In the genomic region with DNA sequence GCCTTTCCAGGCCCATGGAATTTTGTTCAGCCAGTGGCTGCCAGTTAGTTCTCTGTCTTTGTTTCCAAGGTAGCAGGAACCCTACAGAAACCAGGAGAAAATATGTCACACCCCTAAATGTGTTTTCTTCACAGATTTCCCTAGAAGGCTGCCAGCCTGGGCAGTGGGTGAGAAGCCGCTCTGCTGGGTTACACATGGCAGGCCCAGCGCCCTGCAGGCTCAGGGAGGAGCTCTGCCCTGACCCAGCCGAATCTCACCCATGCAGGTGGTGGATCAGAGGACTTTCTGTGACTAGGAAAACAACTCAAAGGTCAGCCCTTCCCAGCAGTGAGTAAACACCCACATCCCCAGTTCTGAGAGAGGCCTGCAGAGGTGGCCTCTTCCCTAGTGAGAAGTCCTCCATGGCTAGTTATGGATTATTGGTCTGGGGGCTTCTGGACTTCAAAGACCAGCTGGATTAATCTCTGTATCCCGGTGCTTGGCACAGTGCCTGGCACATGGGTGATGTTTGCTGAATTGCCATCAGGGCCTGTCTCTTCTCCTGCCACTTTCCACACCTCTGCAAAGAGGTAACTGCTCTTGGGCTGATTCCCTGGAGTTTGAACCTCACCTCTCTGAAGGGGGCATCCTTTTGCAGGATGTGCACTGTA, we compare ENCODE assay signal across 1 cellular context.
A peak's percentile ranks its signal among the peaks of the same experiment; 100 is the strongest.
TF ChIP-seq lines count a peak whose summit lies in the region.

No MANE protein-coding gene starts in this region.

TF ChIP-seq in HepG2, 621 proteins besides CTCF, POLR2A, EP300 and RAD21 (continued from another document and continues in another):
- TF ChIP-seq ZNF792 (CRISPR knock-in tag; IDR thresholded peaks at IDR 0.05): peak; percentile 89
- TF ChIP-seq, protein P1, sequence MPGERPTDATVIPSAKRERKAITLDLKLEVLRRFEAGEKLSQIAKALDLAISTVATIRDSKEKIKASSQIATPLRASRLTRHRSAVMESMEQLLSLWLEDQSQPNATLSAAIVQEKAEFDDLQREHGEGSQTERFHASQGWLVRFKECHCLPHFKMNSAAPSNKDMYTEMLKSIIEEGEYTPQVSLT (CRISPR knock-in tag; IDR thresholded peaks at IDR 0.05; ENCODE audit: borderline replicate concordance, low read depth): no peak
- peak; percentile 68 to 78; a peak in 2 of 4 replicates for TF ChIP-seq NR2F1 (CRISPR knock-in tag; IDR thresholded peaks at IDR 0.05)
- TF ChIP-seq KMT2B (CRISPR knock-in tag; IDR thresholded peaks at IDR 0.05): peak; percentile 64
- no peak for TF ChIP-seq GPN1 (CRISPR knock-in tag; IDR thresholded peaks at IDR 0.05; ENCODE audit: borderline replicate concordance)
- peak; percentile 70 for TF ChIP-seq FOSL2 (CRISPR knock-in tag; IDR thresholded peaks at IDR 0.05)
- no peak for TF ChIP-seq ATM (IDR thresholded peaks at IDR 0.05; ENCODE audit: borderline replicate concordance)
- no peak for TF ChIP-seq SMARCC2 (IDR thresholded peaks at IDR 0.05)
- TF ChIP-seq, protein P2, sequence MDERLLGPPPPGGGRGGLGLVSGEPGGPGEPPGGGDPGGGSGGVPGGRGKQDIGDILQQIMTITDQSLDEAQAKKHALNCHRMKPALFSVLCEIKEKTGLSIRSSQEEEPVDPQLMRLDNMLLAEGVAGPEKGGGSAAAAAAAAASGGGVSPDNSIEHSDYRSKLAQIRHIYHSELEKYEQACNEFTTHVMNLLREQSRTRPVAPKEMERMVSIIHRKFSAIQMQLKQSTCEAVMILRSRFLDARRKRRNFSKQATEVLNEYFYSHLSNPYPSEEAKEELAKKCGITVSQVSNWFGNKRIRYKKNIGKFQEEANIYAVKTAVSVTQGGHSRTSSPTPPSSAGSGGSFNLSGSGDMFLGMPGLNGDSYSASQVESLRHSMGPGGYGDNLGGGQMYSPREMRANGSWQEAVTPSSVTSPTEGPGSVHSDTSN (CRISPR knock-in tag; IDR thresholded peaks at IDR 0.05): no peak
- peak; percentile 7; the same call in 1 of the 2 replicates for TF ChIP-seq ZNF264 (CRISPR knock-in tag; IDR thresholded peaks at IDR 0.05)
- peak; percentile 56; the same call in 1 of the 2 replicates for TF ChIP-seq GATAD1 (CRISPR knock-in tag; IDR thresholded peaks at IDR 0.05)
- TF ChIP-seq ZNF253 (CRISPR knock-in tag; IDR thresholded peaks at IDR 0.05; ENCODE audit: borderline replicate concordance): no peak
- peak; percentile 86; the same call in 1 of the 2 replicates for TF ChIP-seq ZNF563 (CRISPR knock-in tag; IDR thresholded peaks at IDR 0.05)
- no peak for TF ChIP-seq ZNF30 (CRISPR knock-in tag; IDR thresholded peaks at IDR 0.05)
- TF ChIP-seq SMAD3 (CRISPR knock-in tag; IDR thresholded peaks at IDR 0.05): peak; percentile 59; the same call in 1 of the 2 replicates
- TF ChIP-seq SRSF9 (IDR thresholded peaks at IDR 0.05; ENCODE audit: borderline replicate concordance, insufficient read depth, low read depth, low read length, poor library complexity, severe bottlenecking): no peak
- no peak for TF ChIP-seq KLF6 (CRISPR knock-in tag; IDR thresholded peaks at IDR 0.05)
- 0 out of 2 replicates have a peak, but pooled peaks have one; percentile 17 for TF ChIP-seq TP53 (CRISPR knock-in tag; conservative IDR thresholded peaks at IDR 0.05)
- TF ChIP-seq MBD4 (IDR thresholded peaks at IDR 0.05; ENCODE audit: borderline replicate concordance, low read length): no peak; the same call in 1 of the 2 replicates
- TF ChIP-seq JDP2 (CRISPR knock-in tag; IDR thresholded peaks at IDR 0.05; ENCODE audit: borderline replicate concordance): no peak
- peak; percentile 66 for TF ChIP-seq ZNF124 (CRISPR knock-in tag; IDR thresholded peaks at IDR 0.05)
- TF ChIP-seq ZNF546 (CRISPR knock-in tag; conservative IDR thresholded peaks at IDR 0.05): no peak
- TF ChIP-seq ZNF292 (CRISPR knock-in tag; IDR thresholded peaks at IDR 0.05; ENCODE audit: borderline replicate concordance, low read depth): peak; percentile 99
- TF ChIP-seq SRSF1 (optimal IDR thresholded peaks at IDR 0.05; ENCODE audit: low read depth, low read length): no peak
- no peak; the same call in 1 of the 2 replicates for TF ChIP-seq ZNF224 (CRISPR knock-in tag; IDR thresholded peaks at IDR 0.05)
- no peak for TF ChIP-seq ZNF24 (IDR thresholded peaks at IDR 0.05)
- TF ChIP-seq ISX (CRISPR knock-in tag; conservative IDR thresholded peaks at IDR 0.05): no peak
- no peak for TF ChIP-seq FOXM1 (CRISPR knock-in tag; IDR thresholded peaks at IDR 0.05)
- TF ChIP-seq CENPX (CRISPR knock-in tag; IDR thresholded peaks at IDR 0.05): no peak
- peak; percentile 20; the same call in 1 of the 2 replicates for TF ChIP-seq ZNF816 (CRISPR knock-in tag; IDR thresholded peaks at IDR 0.05; ENCODE audit: borderline replicate concordance)
- TF ChIP-seq ZNF510 (CRISPR knock-in tag; IDR thresholded peaks at IDR 0.05; ENCODE audit: low read depth): 0 out of 2 replicates have a peak, but pooled peaks have one; percentile 73
- TF ChIP-seq ZFP82 (CRISPR knock-in tag; IDR thresholded peaks at IDR 0.05; ENCODE audit: borderline replicate concordance): no peak
- TF ChIP-seq ZNF879 (CRISPR knock-in tag; IDR thresholded peaks at IDR 0.05): no peak
- peak; percentile 38; the same call in 1 of the 2 replicates for TF ChIP-seq ZNF607 (CRISPR knock-in tag; IDR thresholded peaks at IDR 0.05; ENCODE audit: borderline replicate concordance)
- TF ChIP-seq, protein P3, sequence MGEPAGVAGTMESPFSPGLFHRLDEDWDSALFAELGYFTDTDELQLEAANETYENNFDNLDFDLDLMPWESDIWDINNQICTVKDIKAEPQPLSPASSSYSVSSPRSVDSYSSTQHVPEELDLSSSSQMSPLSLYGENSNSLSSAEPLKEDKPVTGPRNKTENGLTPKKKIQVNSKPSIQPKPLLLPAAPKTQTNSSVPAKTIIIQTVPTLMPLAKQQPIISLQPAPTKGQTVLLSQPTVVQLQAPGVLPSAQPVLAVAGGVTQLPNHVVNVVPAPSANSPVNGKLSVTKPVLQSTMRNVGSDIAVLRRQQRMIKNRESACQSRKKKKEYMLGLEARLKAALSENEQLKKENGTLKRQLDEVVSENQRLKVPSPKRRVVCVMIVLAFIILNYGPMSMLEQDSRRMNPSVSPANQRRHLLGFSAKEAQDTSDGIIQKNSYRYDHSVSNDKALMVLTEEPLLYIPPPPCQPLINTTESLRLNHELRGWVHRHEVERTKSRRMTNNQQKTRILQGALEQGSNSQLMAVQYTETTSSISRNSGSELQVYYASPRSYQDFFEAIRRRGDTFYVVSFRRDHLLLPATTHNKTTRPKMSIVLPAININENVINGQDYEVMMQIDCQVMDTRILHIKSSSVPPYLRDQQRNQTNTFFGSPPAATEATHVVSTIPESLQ (CRISPR knock-in tag; conservative IDR thresholded peaks at IDR 0.05): no peak
- TF ChIP-seq SIN3A (IDR thresholded peaks at IDR 0.05; ENCODE audit: borderline replicate concordance, low read depth, low read length): no peak
- no peak; the same call in 1 of the 2 replicates for TF ChIP-seq SAFB2 (CRISPR knock-in tag; IDR thresholded peaks at IDR 0.05; ENCODE audit: borderline replicate concordance, low read depth)
- no peak for TF ChIP-seq NFYB (CRISPR knock-in tag; IDR thresholded peaks at IDR 0.05)
- TF ChIP-seq PAWR (CRISPR knock-in tag; IDR thresholded peaks at IDR 0.05; ENCODE audit: borderline replicate concordance): no peak
- TF ChIP-seq ZNF724P (CRISPR knock-in tag; IDR thresholded peaks at IDR 0.05; ENCODE audit: borderline replicate concordance): no peak
- TF ChIP-seq CEBPB (IDR thresholded peaks at IDR 0.05; ENCODE audit: borderline replicate concordance, low read depth, low read length): no peak
- TF ChIP-seq SPEN (CRISPR knock-in tag; IDR thresholded peaks at IDR 0.05; ENCODE audit: low read depth): peak; percentile 61; the same call in 1 of the 2 replicates
- peak; percentile 73 for TF ChIP-seq KLF11 (CRISPR knock-in tag; IDR thresholded peaks at IDR 0.05)
- no peak for TF ChIP-seq ZFP36L2 (CRISPR knock-in tag; IDR thresholded peaks at IDR 0.05)
- no peak; the same call in 1 of the 2 replicates for TF ChIP-seq CHD4 (IDR thresholded peaks at IDR 0.05; ENCODE audit: borderline replicate concordance, low read length)
- TF ChIP-seq, protein P4, sequence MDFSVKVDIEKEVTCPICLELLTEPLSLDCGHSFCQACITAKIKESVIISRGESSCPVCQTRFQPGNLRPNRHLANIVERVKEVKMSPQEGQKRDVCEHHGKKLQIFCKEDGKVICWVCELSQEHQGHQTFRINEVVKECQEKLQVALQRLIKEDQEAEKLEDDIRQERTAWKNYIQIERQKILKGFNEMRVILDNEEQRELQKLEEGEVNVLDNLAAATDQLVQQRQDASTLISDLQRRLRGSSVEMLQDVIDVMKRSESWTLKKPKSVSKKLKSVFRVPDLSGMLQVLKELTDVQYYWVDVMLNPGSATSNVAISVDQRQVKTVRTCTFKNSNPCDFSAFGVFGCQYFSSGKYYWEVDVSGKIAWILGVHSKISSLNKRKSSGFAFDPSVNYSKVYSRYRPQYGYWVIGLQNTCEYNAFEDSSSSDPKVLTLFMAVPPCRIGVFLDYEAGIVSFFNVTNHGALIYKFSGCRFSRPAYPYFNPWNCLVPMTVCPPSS (IDR thresholded peaks at IDR 0.05): no peak
- no peak for TF ChIP-seq SNAI1 (CRISPR knock-in tag; IDR thresholded peaks at IDR 0.05; ENCODE audit: borderline replicate concordance)
- TF ChIP-seq TAF1 (CRISPR knock-in tag; IDR thresholded peaks at IDR 0.05): peak; percentile 36; the same call in 1 of the 2 replicates
- TF ChIP-seq, protein P5, sequence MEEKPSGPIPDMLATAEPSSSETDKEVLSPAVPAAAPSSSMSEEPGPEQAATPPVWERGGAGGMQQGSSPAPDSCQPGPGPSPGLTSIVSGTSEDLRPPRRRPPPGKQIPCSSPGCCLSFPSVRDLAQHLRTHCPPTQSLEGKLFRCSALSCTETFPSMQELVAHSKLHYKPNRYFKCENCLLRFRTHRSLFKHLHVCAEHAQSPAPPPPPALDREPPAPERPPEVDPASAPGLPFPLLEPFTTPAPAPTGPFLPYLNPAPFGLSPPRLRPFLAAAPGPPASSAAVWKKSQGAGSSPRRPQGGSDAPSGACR (CRISPR knock-in tag; IDR thresholded peaks at IDR 0.05): no peak; the same call in 1 of the 2 replicates
- TF ChIP-seq, protein P6, sequence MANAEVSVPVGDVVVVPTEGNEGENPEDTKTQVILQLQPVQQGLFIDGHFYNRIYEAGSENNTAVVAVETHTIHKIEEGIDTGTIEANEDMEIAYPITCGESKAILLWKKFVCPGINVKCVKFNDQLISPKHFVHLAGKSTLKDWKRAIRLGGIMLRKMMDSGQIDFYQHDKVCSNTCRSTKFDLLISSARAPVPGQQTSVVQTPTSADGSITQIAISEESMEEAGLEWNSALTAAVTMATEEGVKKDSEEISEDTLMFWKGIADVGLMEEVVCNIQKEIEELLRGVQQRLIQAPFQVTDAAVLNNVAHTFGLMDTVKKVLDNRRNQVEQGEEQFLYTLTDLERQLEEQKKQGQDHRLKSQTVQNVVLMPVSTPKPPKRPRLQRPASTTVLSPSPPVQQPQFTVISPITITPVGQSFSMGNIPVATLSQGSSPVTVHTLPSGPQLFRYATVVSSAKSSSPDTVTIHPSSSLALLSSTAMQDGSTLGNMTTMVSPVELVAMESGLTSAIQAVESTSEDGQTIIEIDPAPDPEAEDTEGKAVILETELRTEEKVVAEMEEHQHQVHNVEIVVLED (CRISPR knock-in tag; IDR thresholded peaks at IDR 0.05; ENCODE audit: borderline replicate concordance): peak; percentile 68; the same call in 1 of the 2 replicates
- 0 out of 2 replicates have a peak, but pooled peaks have one; percentile 64 for TF ChIP-seq ZNF570 (CRISPR knock-in tag; IDR thresholded peaks at IDR 0.05; ENCODE audit: borderline replicate concordance)
- TF ChIP-seq ELF1 (CRISPR knock-in tag; IDR thresholded peaks at IDR 0.05): peak; percentile 19; the same call in 1 of the 2 replicates
- no peak for TF ChIP-seq SMAD1 (CRISPR knock-in tag; IDR thresholded peaks at IDR 0.05; ENCODE audit: borderline replicate concordance, low read depth)
- TF ChIP-seq MATR3 (CRISPR knock-in tag; IDR thresholded peaks at IDR 0.05): no peak
- TF ChIP-seq, protein P7, sequence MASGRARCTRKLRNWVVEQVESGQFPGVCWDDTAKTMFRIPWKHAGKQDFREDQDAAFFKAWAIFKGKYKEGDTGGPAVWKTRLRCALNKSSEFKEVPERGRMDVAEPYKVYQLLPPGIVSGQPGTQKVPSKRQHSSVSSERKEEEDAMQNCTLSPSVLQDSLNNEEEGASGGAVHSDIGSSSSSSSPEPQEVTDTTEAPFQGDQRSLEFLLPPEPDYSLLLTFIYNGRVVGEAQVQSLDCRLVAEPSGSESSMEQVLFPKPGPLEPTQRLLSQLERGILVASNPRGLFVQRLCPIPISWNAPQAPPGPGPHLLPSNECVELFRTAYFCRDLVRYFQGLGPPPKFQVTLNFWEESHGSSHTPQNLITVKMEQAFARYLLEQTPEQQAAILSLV (CRISPR knock-in tag; IDR thresholded peaks at IDR 0.05; ENCODE audit: borderline replicate concordance): no peak
- TF ChIP-seq ATF7-NPFF (CRISPR knock-in tag; IDR thresholded peaks at IDR 0.05; ENCODE audit: low read depth): no peak
- TF ChIP-seq THAP11 (CRISPR knock-in tag; IDR thresholded peaks at IDR 0.05): peak; percentile 66
- TF ChIP-seq SRSF4 (IDR thresholded peaks at IDR 0.05; ENCODE audit: low read depth, low read length, poor library complexity, severe bottlenecking): no peak
- peak; percentile 30; the same call in 1 of the 2 replicates for TF ChIP-seq ZNF891 (CRISPR knock-in tag; IDR thresholded peaks at IDR 0.05)
- no peak for TF ChIP-seq ZNF496 (CRISPR knock-in tag; IDR thresholded peaks at IDR 0.05; ENCODE audit: insufficient replicate concordance)
- TF ChIP-seq ZNF501 (CRISPR knock-in tag; IDR thresholded peaks at IDR 0.05): peak; percentile 70; the same call in 1 of the 2 replicates
- no peak for TF ChIP-seq MTF1 (CRISPR knock-in tag; IDR thresholded peaks at IDR 0.05)
- TF ChIP-seq, protein P8, sequence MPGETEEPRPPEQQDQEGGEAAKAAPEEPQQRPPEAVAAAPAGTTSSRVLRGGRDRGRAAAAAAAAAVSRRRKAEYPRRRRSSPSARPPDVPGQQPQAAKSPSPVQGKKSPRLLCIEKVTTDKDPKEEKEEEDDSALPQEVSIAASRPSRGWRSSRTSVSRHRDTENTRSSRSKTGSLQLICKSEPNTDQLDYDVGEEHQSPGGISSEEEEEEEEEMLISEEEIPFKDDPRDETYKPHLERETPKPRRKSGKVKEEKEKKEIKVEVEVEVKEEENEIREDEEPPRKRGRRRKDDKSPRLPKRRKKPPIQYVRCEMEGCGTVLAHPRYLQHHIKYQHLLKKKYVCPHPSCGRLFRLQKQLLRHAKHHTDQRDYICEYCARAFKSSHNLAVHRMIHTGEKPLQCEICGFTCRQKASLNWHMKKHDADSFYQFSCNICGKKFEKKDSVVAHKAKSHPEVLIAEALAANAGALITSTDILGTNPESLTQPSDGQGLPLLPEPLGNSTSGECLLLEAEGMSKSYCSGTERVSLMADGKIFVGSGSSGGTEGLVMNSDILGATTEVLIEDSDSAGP (CRISPR knock-in tag; IDR thresholded peaks at IDR 0.05; ENCODE audit: borderline replicate concordance): peak; percentile 87
- no peak for TF ChIP-seq NRL (CRISPR knock-in tag; IDR thresholded peaks at IDR 0.05; ENCODE audit: borderline replicate concordance)
- TF ChIP-seq NCOR1 (IDR thresholded peaks at IDR 0.05; ENCODE audit: borderline replicate concordance, low read length): peak; percentile 86; the same call in 1 of the 2 replicates
- TF ChIP-seq, protein P9, sequence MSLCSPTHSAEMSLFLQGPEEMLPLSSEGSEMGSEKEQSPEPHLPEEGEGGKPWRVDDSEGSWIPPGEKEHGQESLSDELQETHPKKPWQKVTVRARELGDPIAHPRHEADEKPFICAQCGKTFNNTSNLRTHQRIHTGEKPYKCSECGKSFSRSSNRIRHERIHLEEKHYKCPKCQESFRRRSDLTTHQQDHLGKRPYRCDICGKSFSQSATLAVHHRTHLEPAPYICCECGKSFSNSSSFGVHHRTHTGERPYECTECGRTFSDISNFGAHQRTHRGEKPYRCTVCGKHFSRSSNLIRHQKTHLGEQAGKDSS (CRISPR knock-in tag; IDR thresholded peaks at IDR 0.05; ENCODE audit: borderline replicate concordance, low read depth): peak; percentile 89
